In genomic region chr9:129095170-129095667, GRCh38 we compare ENCODE assay signal across 26 cellular contexts.
"Had no signal": no experiment of that assay in that cellular context is flagged by ENCODE, and none has a peak within 500 bp of the region (broad histone marks: within the 10 kb centered on the region; RNA-seq: fewer than 3 reads in every experiment).

No MANE protein-coding gene starts in this region.

- H3K27me3 ChIP-seq: ascending aorta, neutrophil, uterus had no signal

- H3K27me3 Mint-ChIP-seq: activated B cell treated with CpG ODN at 0.5 μM for 24 hours; activated CD8-positive, alpha-beta T cell treated with anti-CD3 and anti-CD28 coated beads for 36 hours; activated naive CD8-positive, alpha-beta T cell treated with anti-CD3 and anti-CD28 coated beads for 36 hours; natural killer cell treated with Interleukin-12 subunit alpha and Interleukin-12 subunit beta and Interleukin-15 and Interleukin-18, amount 100 ng/mL, for 72 hours; stimulated activated naive CD8-positive, alpha-beta T cell treated with anti-CD3 and anti-CD28 coated beads, Interleukin-15, Interleukin-2, amounts not matched to agents 100 ng/mL and 50 ng/mL, for 24 hours had no signal

- FAIRE-seq: keratinocyte had no signal

- H3K27ac ChIP-seq: ascending aorta, lower lobe of right lung, neutrophil, thoracic aorta, uterus had no signal

- DNase-seq: activated B cell treated with CpG ODN at 0.5 μM for 24 hours; activated CD4-positive, alpha-beta T cell treated with anti-CD3 and anti-CD28 coated beads, Interleukin-2, amount 50 U/mL, for 1 hour; activated CD8-positive, alpha-beta T cell treated with anti-CD3 and anti-CD28 coated beads for 36 hours; activated naive CD4-positive, alpha-beta T cell; activated naive CD8-positive, alpha-beta T cell treated with anti-CD3 and anti-CD28 coated beads for 36 hours; activated T-cell treated with anti-CD3 and anti-CD28 coated beads, Interleukin-2, amount 50 U/mL, for 72 hours; caudate nucleus; foreskin fibroblast; head of caudate nucleus; hippocampal formation; left colon; lower lobe of right lung; mesenchymal stem cell; psoas muscle; stimulated activated CD4-positive, alpha-beta T cell treated with anti-CD3 and anti-CD28 coated beads, Interleukin-4, amount 100 ng/mL, for 1 hour; T-helper 1 cell; trophoblast cell; uterus had no signal

- H3K4me1 Mint-ChIP-seq: activated B cell treated with CpG ODN at 0.5 μM for 24 hours; activated naive CD8-positive, alpha-beta T cell treated with anti-CD3 and anti-CD28 coated beads for 36 hours had no signal

- H3K79me2 ChIP-seq: parathyroid adenoma had no signal

- H3K9ac ChIP-seq: parathyroid adenoma had no signal

- H3K9me3 ChIP-seq: ascending aorta, lower lobe of right lung, neutrophil, psoas muscle, thoracic aorta, uterus had no signal

- H3K9me3 Mint-ChIP-seq: activated B cell treated with CpG ODN at 0.5 μM for 24 hours; activated CD8-positive, alpha-beta T cell treated with anti-CD3 and anti-CD28 coated beads for 36 hours; activated naive CD8-positive, alpha-beta T cell treated with anti-CD3 and anti-CD28 coated beads for 36 hours; activated T-cell treated with anti-CD3 and anti-CD28 coated beads, Interleukin-2, amount 50 U/mL, for 72 hours; natural killer cell treated with Interleukin-12 subunit alpha and Interleukin-12 subunit beta and Interleukin-15 and Interleukin-18, amount 100 ng/mL, for 72 hours; stimulated activated naive CD8-positive, alpha-beta T cell treated with anti-CD3 and anti-CD28 coated beads, Interleukin-15, Interleukin-2, amounts not matched to agents 100 ng/mL and 50 ng/mL, for 24 hours; T-helper 2 cell treated with Interferon-gamma antibody and Interleukin-4, amounts not matched to agents 5 μg/mL and 100 μg/mL, for 36 hours had no signal

- H3K27ac Mint-ChIP-seq: activated B cell treated with CpG ODN at 0.5 μM for 24 hours; activated CD8-positive, alpha-beta T cell treated with anti-CD3 and anti-CD28 coated beads for 36 hours; activated naive CD8-positive, alpha-beta T cell treated with anti-CD3 and anti-CD28 coated beads for 36 hours; activated T-cell treated with anti-CD3 and anti-CD28 coated beads, Interleukin-2, amount 50 U/mL, for 72 hours; natural killer cell treated with Interleukin-12 subunit alpha and Interleukin-12 subunit beta and Interleukin-15 and Interleukin-18, amount 100 ng/mL, for 72 hours; stimulated activated naive CD8-positive, alpha-beta T cell treated with anti-CD3 and anti-CD28 coated beads, Interleukin-15, Interleukin-2, amounts not matched to agents 100 ng/mL and 50 ng/mL, for 24 hours; T-helper 2 cell treated with Interferon-gamma antibody and Interleukin-4, amounts not matched to agents 5 μg/mL and 100 μg/mL, for 36 hours had no signal

- H3K4me1 ChIP-seq: ascending aorta, lower lobe of right lung, parathyroid adenoma, uterus had no signal

- H3K36me3 ChIP-seq: uterus had no signal

- H3K4me3 Mint-ChIP-seq: activated B cell treated with CpG ODN at 0.5 μM for 24 hours; activated CD8-positive, alpha-beta T cell treated with anti-CD3 and anti-CD28 coated beads for 36 hours; activated naive CD8-positive, alpha-beta T cell treated with anti-CD3 and anti-CD28 coated beads for 36 hours; activated T-cell treated with anti-CD3 and anti-CD28 coated beads, Interleukin-2, amount 50 U/mL, for 72 hours; natural killer cell treated with Interleukin-12 subunit alpha and Interleukin-12 subunit beta and Interleukin-15 and Interleukin-18, amount 100 ng/mL, for 72 hours; stimulated activated naive CD8-positive, alpha-beta T cell treated with anti-CD3 and anti-CD28 coated beads, Interleukin-15, Interleukin-2, amounts not matched to agents 100 ng/mL and 50 ng/mL, for 24 hours; T-helper 2 cell treated with Interferon-gamma antibody and Interleukin-4, amounts not matched to agents 5 μg/mL and 100 μg/mL, for 36 hours had no signal

- H3K36me3 Mint-ChIP-seq: activated naive CD8-positive, alpha-beta T cell treated with anti-CD3 and anti-CD28 coated beads for 36 hours; natural killer cell treated with Interleukin-12 subunit alpha and Interleukin-12 subunit beta and Interleukin-15 and Interleukin-18, amount 100 ng/mL, for 72 hours had no signal

- H3K4me3 ChIP-seq: ascending aorta, lower lobe of right lung, psoas muscle, thoracic aorta, uterus had no signal

- H2AFZ ChIP-seq: parathyroid adenoma had no signal
